ENCODE assay signal across 11 cellular contexts in the genomic region with DNA sequence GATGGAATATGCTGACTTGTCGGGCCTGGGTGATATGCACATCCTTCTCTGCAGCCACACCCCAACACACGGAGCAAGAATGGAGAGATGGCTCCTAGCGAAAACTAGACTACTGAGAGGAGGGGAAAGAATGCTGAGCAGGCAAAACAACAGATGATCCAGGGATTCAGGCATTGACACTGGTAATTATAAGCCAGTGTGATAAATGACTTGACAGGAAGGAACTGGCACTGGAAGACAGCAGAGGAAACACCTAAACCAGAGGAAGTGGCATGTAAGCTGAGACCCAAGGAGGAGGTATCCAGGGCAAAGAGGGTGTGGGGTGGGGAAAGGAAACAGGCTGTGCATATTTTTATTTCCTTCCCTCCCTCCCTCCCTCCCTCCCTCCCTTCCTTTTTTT. TPM values are rescaled to one million over a fixed set of nuclear protein-coding genes. Genes with fewer than 3 reads are reported as not detected.
A peak's percentile ranks its signal among the peaks of the same experiment; 100 is the strongest.
DNase-seq lines count a peak whose midpoint lies in the region; TF ChIP-seq lines count a peak whose summit lies in the region.
"Had no signal": no experiment of that assay in that cellular context is flagged by ENCODE, and none has a peak within 500 bp of the region (broad histone marks: within the 10 kb centered on the region; RNA-seq: fewer than 3 reads in every experiment).

No MANE protein-coding gene starts in this region.

- no peaks in the 10 kb centered on the region for H3K9me3 Mint-ChIP-seq in activated T-helper 1 cell treated with anti-CD3 and anti-CD28 coated beads, Interleukin-12 subunit alpha, Interleukin-12 subunit beta, Interleukin-2, Interleukin-4 antibody, amounts not matched to agents 30 ng/mL and 10 ng/mL and 1 ng/mL, durations not matched to agents 14 hours and 24 hours and 36 hours
- H3K9me3 Mint-ChIP-seq in neural crest cell = no peaks in the 10 kb centered on the region

- TF ChIP-seq CTCF in neural crest cell (conservative IDR thresholded peaks at IDR 0.05) = no peak

- no peaks in the 10 kb centered on the region for H3K9me3 ChIP-seq in MG63

- peak overlapping the region; percentile 24 for H3K4me3 Mint-ChIP-seq in activated T-helper 1 cell treated with anti-CD3 and anti-CD28 coated beads, Interleukin-12 subunit alpha, Interleukin-12 subunit beta, Interleukin-2, Interleukin-4 antibody, amounts not matched to agents 30 ng/mL and 10 ng/mL and 1 ng/mL, durations not matched to agents 14 hours and 24 hours and 36 hours
- no peak overlapping the region for H3K4me3 Mint-ChIP-seq in neural crest cell

- intact Hi-C loops in activated T-helper 1 cell treated with anti-CD3 and anti-CD28 coated beads, Interleukin-12 subunit alpha, Interleukin-12 subunit beta, Interleukin-2, Interleukin-4 antibody, amounts not matched to agents 30 ng/mL and 10 ng/mL and 1 ng/mL, durations not matched to agents 14 hours and 24 hours and 36 hours (cut with micrococcal nuclease) = no loop called here

- no peaks in the 10 kb centered on the region for H3K27me3 Mint-ChIP-seq in activated T-helper 1 cell treated with anti-CD3 and anti-CD28 coated beads, Interleukin-12 subunit alpha, Interleukin-12 subunit beta, Interleukin-2, Interleukin-4 antibody, amounts not matched to agents 30 ng/mL and 10 ng/mL and 1 ng/mL, durations not matched to agents 14 hours and 24 hours and 36 hours (ENCODE audit: insufficient read depth)
- no peaks in the 10 kb centered on the region for H3K27me3 Mint-ChIP-seq in neural crest cell (ENCODE audit: low read depth)

- DNase-seq in NK-92 treated with Interleukin-12 subunit alpha and Interleukin-12 subunit beta, amount 100 ng/mL, for 24 hours (lab: John Stamatoyannopoulos, UW) = peak; percentile 17
- DNase-seq in NK-92 (lab: John Stamatoyannopoulos, UW; ENCODE audit: unreplicated experiment) (no peak), NCI-H1694 treated with DMSO at 0.1 percent for 48 hours (lab: John Stamatoyannopoulos, UW) (peak; percentile 42), neural crest cell (ENCODE audit: low read depth, low spot score) (no peak), H4 (ENCODE audit: low spot score) (no peak), MG63 (no peak), GM03348 (ENCODE audit: low spot score) (no peak)
- DNase-seq in activated T-helper 1 cell treated with anti-CD3 and anti-CD28 coated beads, Interleukin-12 subunit alpha, Interleukin-12 subunit beta, Interleukin-2, Interleukin-4 antibody, amounts not matched to agents 30 ng/mL and 10 ng/mL and 1 ng/mL, durations not matched to agents 14 hours and 24 hours and 36 hours (ENCODE audit: low spot score) = peak; percentile 25
- DNase-seq: NCI-H1092, SIG-M5 had no signal

- no peaks in the 10 kb centered on the region for H3K36me3 ChIP-seq in MG63

- H3K27ac Mint-ChIP-seq in activated T-helper 1 cell treated with anti-CD3 and anti-CD28 coated beads, Interleukin-12 subunit alpha, Interleukin-12 subunit beta, Interleukin-2, Interleukin-4 antibody, amounts not matched to agents 30 ng/mL and 10 ng/mL and 1 ng/mL, durations not matched to agents 14 hours and 24 hours and 36 hours = peak overlapping the region; percentile 75
- H3K27ac Mint-ChIP-seq in neural crest cell (ENCODE audit: unreplicated experiment) = peak overlapping the region; percentile 91

- no peaks in the 10 kb centered on the region for H3K36me3 Mint-ChIP-seq in activated T-helper 1 cell treated with anti-CD3 and anti-CD28 coated beads, Interleukin-12 subunit alpha, Interleukin-12 subunit beta, Interleukin-2, Interleukin-4 antibody, amounts not matched to agents 30 ng/mL and 10 ng/mL and 1 ng/mL, durations not matched to agents 14 hours and 24 hours and 36 hours (ENCODE audit: low read depth)
- no peaks in the 10 kb centered on the region for H3K36me3 Mint-ChIP-seq in neural crest cell (ENCODE audit: low read depth)

- no peaks in the 10 kb centered on the region for H3K27me3 ChIP-seq in MG63
- H3K27me3 ChIP-seq: foreskin keratinocyte had no signal

- H3K4me3 ChIP-seq in MG63 = no peak overlapping the region

- peaks cover 52% of the 10 kb centered on the region for H3K4me1 Mint-ChIP-seq in activated T-helper 1 cell treated with anti-CD3 and anti-CD28 coated beads, Interleukin-12 subunit alpha, Interleukin-12 subunit beta, Interleukin-2, Interleukin-4 antibody, amounts not matched to agents 30 ng/mL and 10 ng/mL and 1 ng/mL, durations not matched to agents 14 hours and 24 hours and 36 hours (ENCODE audit: low read depth)
- H3K4me1 Mint-ChIP-seq in neural crest cell = peaks cover 27% of the 10 kb centered on the region

RNA-seq across cellular contexts. Expression of a gene that starts 31.7 kb away (rescaled TPM):
- total RNA-seq in activated T-helper 1 cell treated with anti-CD3 and anti-CD28 coated beads, Interleukin-12 subunit alpha, Interleukin-12 subunit beta, Interleukin-2, Interleukin-4 antibody, amounts not matched to agents 30 ng/mL and 10 ng/mL and 1 ng/mL, durations not matched to agents 14 hours and 24 hours and 36 hours = 156 and 158 TPM in 2 replicates
- total RNA-seq in neural crest cell = 292 and 299 TPM in 2 replicates
- 67.7 and 75.3 TPM in 2 replicates for total RNA-seq in H4 (2014; rRNA removed; shearing (Covaris generic))
- total RNA-seq in MG63 (2014; rRNA removed; shearing (Covaris generic); ENCODE audit: low replicate concordance) = 123 and 150 TPM in 2 replicates

RNA-seq across cellular contexts. Expression of a gene that starts 43.8 kb away (rescaled TPM):
- total RNA-seq in activated T-helper 1 cell treated with anti-CD3 and anti-CD28 coated beads, Interleukin-12 subunit alpha, Interleukin-12 subunit beta, Interleukin-2, Interleukin-4 antibody, amounts not matched to agents 30 ng/mL and 10 ng/mL and 1 ng/mL, durations not matched to agents 14 hours and 24 hours and 36 hours = 390 and 421 TPM in 2 replicates
- total RNA-seq in neural crest cell = 189 and 190 TPM in 2 replicates
- 303 and 310 TPM in 2 replicates for total RNA-seq in H4 (2014; rRNA removed; shearing (Covaris generic))
- total RNA-seq in MG63 (2014; rRNA removed; shearing (Covaris generic); ENCODE audit: low replicate concordance) = 321 and 754 TPM in 2 replicates

Comparison
In these comparisons a context has a peak if more than half of its experiments do, and no peak if none do; other contexts are left out.
1. DNase-seq: peak in NK-92 treated with Interleukin-12 subunit alpha and Interleukin-12 subunit beta, amount 100 ng/mL, for 24 hours (single experiment), NCI-H1694 treated with DMSO at 0.1 percent for 48 hours (single experiment) and activated T-helper 1 cell treated with anti-CD3 and anti-CD28 coated beads, Interleukin-12 subunit alpha, Interleukin-12 subunit beta, Interleukin-2, Interleukin-4 antibody, amounts not matched to agents 30 ng/mL and 10 ng/mL and 1 ng/mL, durations not matched to agents 14 hours and 24 hours and 36 hours (single experiment); none in NK-92 (single experiment), neural crest cell (single experiment), H4 (single experiment), MG63 (single experiment) and GM03348 (single experiment).